In the genomic region with DNA sequence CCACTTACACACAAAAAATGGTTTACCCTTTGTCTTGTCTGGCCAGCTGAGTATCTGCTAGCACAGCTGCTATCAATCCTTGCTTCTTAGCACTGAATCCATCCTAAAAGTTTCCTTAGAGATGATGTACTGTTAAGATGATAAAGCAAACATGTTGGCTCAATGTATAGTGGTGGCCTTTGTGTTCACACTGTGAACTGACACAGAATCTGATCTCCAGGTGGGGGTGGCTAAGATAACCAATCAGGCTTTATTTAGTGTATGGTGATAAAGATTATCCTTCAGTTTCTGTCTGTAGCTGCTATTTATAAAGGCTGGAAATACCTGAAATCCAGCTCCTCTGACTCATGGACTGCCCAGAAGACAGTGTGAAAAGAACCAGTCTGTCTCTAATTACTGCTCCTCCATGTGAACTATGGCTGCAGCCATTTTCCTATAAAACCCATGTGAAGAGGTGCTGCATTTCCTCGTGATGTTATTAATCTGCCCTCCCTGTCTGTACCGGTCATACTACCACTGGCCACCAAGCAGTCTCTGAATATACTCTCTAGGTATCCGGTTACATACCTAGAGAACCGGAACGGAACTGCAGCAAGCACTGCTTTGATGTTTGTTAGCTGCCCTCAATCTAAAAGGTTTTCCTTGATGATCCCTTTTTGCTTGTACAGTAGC, we compare ENCODE assay signal across 12 cellular contexts.
DNase-seq lines count a peak whose midpoint lies in the region; ATAC-seq, FAIRE-seq and TF ChIP-seq lines count a peak whose summit lies in the region.
"Had no signal": no experiment of that assay in that cellular context is flagged by ENCODE, and none has a peak within 500 bp of the region (broad histone marks: within the 10 kb centered on the region; RNA-seq: fewer than 3 reads in every experiment).

No MANE protein-coding gene starts in this region.

- WGBS in heart left ventricle, 4 donors = 33 to 49% (median 43%) methylated on average over 5 of the region's 5 CpGs

- no peaks in the 10 kb centered on the region for H3K4me1 ChIP-seq in SJCRH30
- H3K4me1 ChIP-seq in heart left ventricle = peaks cover 0 to 47% (median 16%) of the 10 kb centered on the region in 12 donors

- peak in 1 of 12 donors; percentile 14 for TF ChIP-seq CTCF in heart left ventricle (IDR thresholded peaks at IDR 0.05)

- H3K36me3 ChIP-seq in SJCRH30 (no peaks in the 10 kb centered on the region), heart left ventricle (no peaks in the 10 kb centered on the region)
- H3K36me3 ChIP-seq: MG63 had no signal

- no peak overlapping the region for H3K27ac ChIP-seq in SJCRH30
- peak overlapping the region in 2 of 12 donors; percentile 0 to 5 for H3K27ac ChIP-seq in heart left ventricle

- FAIRE-seq in urothelium cell line (lab: Jason Lieb, UNC) = no peak

- no peak for TF ChIP-seq POLR2A in heart left ventricle (IDR thresholded peaks at IDR 0.05)

- intact Hi-C loops in heart left ventricle (cut with DNase I) = no loop called here

- peak; percentile 39 to 67 (median 54) for ATAC-seq in heart left ventricle
- ATAC-seq in HG03342 (IDR thresholded peaks at IDR 0.05; ENCODE audit: unreplicated experiment) = no peak
- ATAC-seq in GM18861 (IDR thresholded peaks at IDR 0.05; ENCODE audit: unreplicated experiment) = no peak
- ATAC-seq: activated T-cell treated with anti-CD3 and anti-CD28 coated beads, Interleukin-2, amount 50 U/mL, for 72 hours had no signal

- peak; percentile 5 for DNase-seq in SIG-M5 treated with dmso at 0.1 percent for 504 hours (lab: John Stamatoyannopoulos, UW; ENCODE audit: unreplicated experiment)
- DNase-seq in SIG-M5 (lab: John Stamatoyannopoulos, UW) = no peak
- DNase-seq in SJCRH30 = peak; percentile 14 to 33
- no peak for DNase-seq in heart left ventricle
- DNase-seq in urothelium cell line (ENCODE audit: low spot score) = peak; percentile 11
- DNase-seq in activated naive CD4-positive, alpha-beta T cell (lab: John Stamatoyannopoulos, UW) = no peak
- DNase-seq: activated T-cell treated with anti-CD3 and anti-CD28 coated beads, Interleukin-2, amount 50 U/mL, for 72 hours; MG63; naive B cell; SW 1271 had no signal

- H3K9me3 ChIP-seq in SJCRH30 (replicated peaks) = no peaks in the 10 kb centered on the region
- no peaks in the 10 kb centered on the region for H3K9me3 ChIP-seq in heart left ventricle
- H3K9me3 ChIP-seq: MG63 had no signal

- H3K27me3 ChIP-seq in SJCRH30 = no peaks in the 10 kb centered on the region
- H3K27me3 ChIP-seq in heart left ventricle = no peaks in the 10 kb centered on the region
- H3K27me3 ChIP-seq: MG63 had no signal

- H3K4me3 ChIP-seq in SJCRH30 (no peak overlapping the region), heart left ventricle (no peak overlapping the region)
- H3K4me3 ChIP-seq: MG63 had no signal

Comparison
In these comparisons a context has a peak if more than half of its experiments do, and no peak if none do; other contexts are left out.
1. DNase-seq: peak in SIG-M5 treated with dmso at 0.1 percent for 504 hours (single experiment), SJCRH30 (2 of 2) and urothelium cell line (single experiment); none in SIG-M5 (single experiment), heart left ventricle (0 of 5) and activated naive CD4-positive, alpha-beta T cell (0 of 4).
2. ATAC-seq: peak in heart left ventricle (4 of 4); none in HG03342 (single experiment) and GM18861 (single experiment).